1 cellular context compared by ENCODE assay signal in the genomic region with DNA sequence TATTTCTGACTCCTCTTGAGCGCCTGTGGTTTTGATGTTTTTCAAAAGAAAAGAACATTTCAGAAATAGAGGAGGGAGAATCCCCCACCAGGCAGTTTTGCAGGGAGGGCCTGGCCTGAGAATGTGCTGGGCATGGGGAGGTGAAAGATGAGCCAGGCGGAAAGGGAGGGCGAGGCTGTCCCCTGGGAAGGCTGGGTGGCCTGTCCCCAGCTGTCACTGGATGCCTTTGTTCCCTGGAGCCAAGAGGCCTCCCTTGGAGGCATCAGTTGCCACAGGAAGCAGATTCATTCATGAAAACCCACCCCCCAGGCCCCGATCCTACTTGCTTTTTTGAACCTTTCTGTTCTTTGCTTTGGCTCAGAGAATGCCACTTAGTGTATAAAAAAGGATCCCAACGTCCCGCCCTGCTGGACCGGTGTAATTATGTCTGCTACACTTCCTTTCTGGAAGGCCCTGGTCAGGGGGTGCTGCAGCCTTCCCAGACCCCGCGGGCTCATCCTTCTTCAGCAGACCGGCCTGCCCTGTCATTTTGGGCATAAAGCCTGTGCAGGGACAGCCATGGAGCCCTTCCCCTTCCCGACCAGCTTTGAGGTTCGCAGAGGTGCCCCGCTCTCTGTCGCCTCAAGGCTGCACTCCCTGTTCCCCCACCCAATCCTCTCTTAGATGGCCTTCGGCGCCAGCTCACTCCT.
TF ChIP-seq lines count a peak whose summit lies in the region.

No MANE protein-coding gene starts in this region.

TF ChIP-seq in HEK293, 187 proteins besides CTCF, POLR2A, EP300 and RAD21 (continued from another document):
- TF ChIP-seq, protein P1, sequence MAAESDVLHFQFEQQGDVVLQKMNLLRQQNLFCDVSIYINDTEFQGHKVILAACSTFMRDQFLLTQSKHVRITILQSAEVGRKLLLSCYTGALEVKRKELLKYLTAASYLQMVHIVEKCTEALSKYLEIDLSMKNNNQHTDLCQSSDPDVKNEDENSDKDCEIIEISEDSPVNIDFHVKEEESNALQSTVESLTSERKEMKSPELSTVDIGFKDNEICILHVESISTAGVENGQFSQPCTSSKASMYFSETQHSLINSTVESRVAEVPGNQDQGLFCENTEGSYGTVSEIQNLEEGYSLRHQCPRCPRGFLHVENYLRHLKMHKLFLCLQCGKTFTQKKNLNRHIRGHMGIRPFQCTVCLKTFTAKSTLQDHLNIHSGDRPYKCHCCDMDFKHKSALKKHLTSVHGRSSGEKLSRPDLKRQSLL (tag by site-specific recombination; IDR thresholded peaks at IDR 0.05) = no peak
- no peak for TF ChIP-seq ZNF239 (tag by site-specific recombination; IDR thresholded peaks at IDR 0.05)
